Comparison of ENCODE assay signal across 15 cellular contexts in genomic region chr12:62625238-62625637, GRCh38.
DNase-seq lines count a peak whose midpoint lies in the region; ATAC-seq and TF ChIP-seq lines count a peak whose summit lies in the region.
"Had no signal": no experiment of that assay in that cellular context is flagged by ENCODE, and none has a peak within 500 bp of the region (broad histone marks: within the 10 kb centered on the region; RNA-seq: fewer than 3 reads in every experiment).

No MANE protein-coding gene starts in this region.

- TF ChIP-seq CTCF in astrocyte of the cerebellum (IDR thresholded peaks at IDR 0.05; ENCODE audit: low read depth, low read length, missing control alignments) (no peak), PC-9 (conservative IDR thresholded peaks at IDR 0.05) (no peak), PC-3 (conservative IDR thresholded peaks at IDR 0.05; ENCODE audit: low read depth, low read length) (no peak)

- H3K4me3 ChIP-seq in BLaER1 (no peak overlapping the region), astrocyte of the cerebellum (ENCODE audit: low read depth, low read length) (no peak overlapping the region), PC-9 (no peak overlapping the region), PC-3 (ENCODE audit: low read length) (no peak overlapping the region)

- no peaks in the 10 kb centered on the region for H3K9me3 ChIP-seq in BLaER1
- H3K9me3 ChIP-seq in PC-9 (ENCODE audit: insufficient read depth, low read depth) = no peaks in the 10 kb centered on the region
- no peaks in the 10 kb centered on the region for H3K9me3 ChIP-seq in PC-3 (ENCODE audit: low read length)

- in situ Hi-C loops in astrocyte of the cerebellum (cut with HindIII; ENCODE audit: low sequenced_read_pairs) = no loop called here

- CTCF ChIA-PET in PC-9 (lab: Charles Lee) = interaction anchor here (0.6 kb wide), 1 partner anchor 106 kb away, joined by 3 read pairs; no protein-coding TSS in a partner anchor
- CTCF ChIA-PET in PC-3 (lab: Charles Lee) = no interaction called here

- H3F3A ChIP-seq in PC-9 (ENCODE audit: insufficient read depth, low read depth) (no peaks in the 10 kb centered on the region), PC-3 (ENCODE audit: low read length, unreplicated experiment) (no peaks in the 10 kb centered on the region)

- H3K9ac ChIP-seq in BLaER1 (no peak overlapping the region), PC-3 (ENCODE audit: low read length) (no peak overlapping the region)

- H3K27ac ChIP-seq in BLaER1 (no peak overlapping the region), PC-9 (no peak overlapping the region), PC-3 (ENCODE audit: low read length) (no peak overlapping the region)
- H3K27ac ChIP-seq: C4-2B had no signal

- no peaks in the 10 kb centered on the region for H4K20me1 ChIP-seq in BLaER1
- H4K20me1 ChIP-seq in PC-9 (ENCODE audit: insufficient read depth) = no peaks in the 10 kb centered on the region
- no peaks in the 10 kb centered on the region for H4K20me1 ChIP-seq in PC-3 (ENCODE audit: low read length)

- TF ChIP-seq RAD21 in Ishikawa (IDR thresholded peaks at IDR 0.05; ENCODE audit: low read depth) = no peak

- no peak for TF ChIP-seq EP300 in Ishikawa (IDR thresholded peaks at IDR 0.05; ENCODE audit: borderline replicate concordance)

- intact Hi-C loops in PC-9 (cut with micrococcal nuclease; ENCODE audit: unreplicated experiment) = no loop called here
- intact Hi-C loops in PC-3 (cut with micrococcal nuclease) = no loop called here

- H3K36me3 ChIP-seq in BLaER1 (no peaks in the 10 kb centered on the region), PC-9 (ENCODE audit: low read depth) (no peaks in the 10 kb centered on the region), PC-3 (ENCODE audit: low read depth, low read length) (no peaks in the 10 kb centered on the region)

- H2AFZ ChIP-seq in PC-9 = no peak overlapping the region
- H2AFZ ChIP-seq in PC-3 (ENCODE audit: low read length) = no peak overlapping the region

- DNase-seq in astrocyte of the cerebellum (ENCODE audit: low read depth) = peak; percentile 42
- peak; percentile 70 for DNase-seq in left kidney (ENCODE audit: low read depth, low spot score)
- no peak for DNase-seq in PC-9
- no peak for DNase-seq in activated CD4-positive, CD25-positive, alpha-beta regulatory T cell treated with anti-CD3 and anti-CD28 coated beads, Interleukin-2, amount 50 U/mL, for 72 hours
- DNase-seq in PC-3 = no peak
- DNase-seq: activated T-cell treated with anti-CD3 and anti-CD28 coated beads, Interleukin-2, amount 50 U/mL, for 1 hour; aorta; erythroblast; NCI-H1930; RPMI8226 had no signal

- BruUV-seq in PC-9 (replicated peaks; lab: Mats Ljungman, UMichigan) (no TSS peak), PC-3 (replicated peaks; lab: Mats Ljungman, UMichigan) (no TSS peak)

- no peaks in the 10 kb centered on the region for H3K9me2 ChIP-seq in PC-9 (ENCODE audit: insufficient read depth)
- no peaks in the 10 kb centered on the region for H3K9me2 ChIP-seq in PC-3 (replicated peaks; ENCODE audit: low read length)

- peak overlapping the region; percentile 52 for H3K4me2 ChIP-seq in BLaER1
- no peak overlapping the region for H3K4me2 ChIP-seq in PC-9
- H3K4me2 ChIP-seq in PC-3 (ENCODE audit: low read length) = no peak overlapping the region

- H3K27me3 ChIP-seq in BLaER1 = peaks cover 25% of the 10 kb centered on the region
- no peaks in the 10 kb centered on the region for H3K27me3 ChIP-seq in PC-9 (ENCODE audit: insufficient read depth, low read depth)
- no peaks in the 10 kb centered on the region for H3K27me3 ChIP-seq in PC-3 (ENCODE audit: low read length)

- H3K79me2 ChIP-seq in PC-9 (ENCODE audit: low read depth) (no peaks in the 10 kb centered on the region), PC-3 (ENCODE audit: low read length) (no peaks in the 10 kb centered on the region)

- ATAC-seq in PC-3 (no peak), GM21737 (IDR thresholded peaks at IDR 0.05; ENCODE audit: unreplicated experiment) (no peak)
- ATAC-seq: stimulated activated effector memory CD8-positive, alpha-beta T cell treated with anti-CD3 and anti-CD28 coated beads, Interleukin-12 subunit alpha, Interleukin-12 subunit beta, amount 100 ng/mL, for 72 hours had no signal

- POLR2A ChIA-PET in PC-9 (lab: Charles Lee; ENCODE audit: unreplicated experiment) = no interaction called here
- POLR2A ChIA-PET in PC-3 (lab: Charles Lee; ENCODE audit: unreplicated experiment) = no interaction called here

- H3K4me1 ChIP-seq in BLaER1 = peaks cover 21% of the 10 kb centered on the region
- no peaks in the 10 kb centered on the region for H3K4me1 ChIP-seq in PC-9 (replicated peaks; ENCODE audit: insufficient read depth)
- no peaks in the 10 kb centered on the region for H3K4me1 ChIP-seq in PC-3 (ENCODE audit: insufficient read depth, low read length)

TF ChIP-seq in Ishikawa, 13 proteins besides CTCF, POLR2A, EP300 and RAD21:
- TF ChIP-seq CREB1 (IDR thresholded peaks at IDR 0.05; ENCODE audit: low read depth) (no peak), CEBPB (IDR thresholded peaks at IDR 0.05) (0 out of 2 replicates have a peak, but pooled peaks have one; percentile 23)

Comparison
In these comparisons a context has a peak if more than half of its experiments do, and no peak if none do; other contexts are left out.
1. DNase-seq: peak in astrocyte of the cerebellum (single experiment) and left kidney (single experiment); none in PC-9 (0 of 2), activated CD4-positive, CD25-positive, alpha-beta regulatory T cell treated with anti-CD3 and anti-CD28 coated beads, Interleukin-2, amount 50 U/mL, for 72 hours (single experiment) and PC-3 (single experiment).